In the genomic region with DNA sequence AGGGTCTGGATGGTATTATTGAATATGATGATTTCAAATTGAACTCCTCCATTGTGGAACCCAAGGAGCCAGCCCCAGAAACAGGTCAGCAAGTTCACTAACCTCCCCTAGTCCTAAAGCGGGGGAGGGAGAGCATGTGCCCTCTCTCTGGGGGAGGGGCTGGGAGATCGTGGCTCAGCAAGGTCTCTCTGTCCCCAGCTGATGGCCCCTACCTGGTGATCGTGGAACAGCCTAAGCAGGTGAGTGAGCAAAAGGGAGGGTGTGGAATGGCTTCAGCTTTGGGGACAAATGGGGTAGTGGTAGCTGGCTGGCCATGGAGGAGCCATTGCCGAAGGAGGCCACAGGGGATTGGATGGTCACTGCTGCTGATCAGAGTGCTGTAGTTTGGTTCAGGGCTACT, we compare ENCODE assay signal across 8 cellular contexts. TPM values are rescaled to one million over a fixed set of nuclear protein-coding genes. Genes with fewer than 3 reads are reported as not detected.
DNase-seq lines count a peak whose midpoint lies in the region; ATAC-seq and TF ChIP-seq lines count a peak whose summit lies in the region.

No MANE protein-coding gene starts in this region.

- H3K4me3 ChIP-seq in mononuclear cell (ENCODE audit: low read length) (peak overlapping the region; percentile 88), aorta (ENCODE audit: low read length in 2 of 2) (peak overlapping the region; percentile 24 to 29)

- DNase-seq in Right ventricle myocardium superior (peak; percentile 26), left ventricle myocardium superior (no peak), MCF 10A (ENCODE audit: unreplicated experiment) (no peak), aorta (peak in 1 of 2 donors; percentile 51), AG20443 (ENCODE audit: low spot score) (no peak), left colon (no peak), NCI-H2196 treated with DMSO at 0.1 percent for 48 hours (lab: John Stamatoyannopoulos, UW; ENCODE audit: unreplicated experiment) (no peak)

- peaks cover 10% of the 10 kb centered on the region for H3K4me1 Mint-ChIP-seq in MCF 10A (ENCODE audit: insufficient read depth, unreplicated experiment)

- no peaks in the 10 kb centered on the region for H3K27me3 ChIP-seq in mononuclear cell (ENCODE audit: insufficient read depth, low read length)
- no peaks in the 10 kb centered on the region for H3K27me3 ChIP-seq in aorta (ENCODE audit: control insufficient read depth in 1 of 2, insufficient read depth in 2 of 2, low read length in 1 of 2)

- H3K27me3 Mint-ChIP-seq in MCF 10A (ENCODE audit: insufficient read depth, unreplicated experiment): no peaks in the 10 kb centered on the region

- no peaks in the 10 kb centered on the region for H3K36me3 ChIP-seq in aorta (ENCODE audit: control insufficient read depth in 1 of 2, insufficient read depth in 2 of 2, low read length in 1 of 2)

- BruUV-seq in MCF 10A (replicated peaks; lab: Mats Ljungman, UMichigan): no TSS peak

- peak overlapping the region; percentile 92 for H3K4me3 Mint-ChIP-seq in MCF 10A (ENCODE audit: unreplicated experiment)

- peaks cover 42% of the 10 kb centered on the region for H3K36me3 Mint-ChIP-seq in MCF 10A (ENCODE audit: insufficient read depth, unreplicated experiment)

- WGBS in aorta, 2 donors: 43 to 48% methylated on average over 4 of the region's 4 CpGs

- no peak for ATAC-seq in Right ventricle myocardium superior (ENCODE audit: poor library complexity)
- ATAC-seq in left ventricle myocardium superior: no peak
- ATAC-seq in aorta (ENCODE audit: low FRiP score): no peak
- no peak for ATAC-seq in left colon

- POLR2A ChIA-PET in MCF 10A (lab: Yijun Ruan, JAX): interaction anchor here (0.6 to 5.4 kb wide), 16 partner anchors 11 to 318 kb away, joined by 3 to 96 read pairs (median 7); partner anchors contain the start of genes ACTR1A, ARL3, CUEDC2 and FBXL15

- no peaks in the 10 kb centered on the region for H3K9me3 Mint-ChIP-seq in MCF 10A (ENCODE audit: unreplicated experiment)

- CTCF ChIA-PET in MCF 10A (lab: Yijun Ruan, JAX): interaction anchor here (0.7 to 10.5 kb wide), 3 partner anchors 27 to 163 kb away, joined by 3 to 137 read pairs (median 4); partner anchors contain the start of gene FBXL15

- H3K4me1 ChIP-seq in mononuclear cell (ENCODE audit: insufficient read depth, low read length) (peaks cover 49% of the 10 kb centered on the region), aorta (ENCODE audit: control insufficient read depth in 1 of 2, insufficient read depth in 2 of 2, low read length in 2 of 2) (no peaks in the 10 kb centered on the region)

- H3K9me3 ChIP-seq in mononuclear cell (ENCODE audit: low read depth, low read length): no peaks in the 10 kb centered on the region
- no peaks in the 10 kb centered on the region for H3K9me3 ChIP-seq in aorta (ENCODE audit: control insufficient read depth, low read length)

- TF ChIP-seq CTCF in MCF 10A (IDR thresholded peaks at IDR 0.05; ENCODE audit: unreplicated experiment): no peak

- H3K27ac Mint-ChIP-seq in MCF 10A (ENCODE audit: low read depth, unreplicated experiment): peak overlapping the region; percentile 99

- intact Hi-C loops in Right ventricle myocardium superior (cut with DNase I) (loop anchor here (5.0 to 10.0 kb wide), 2 partner anchors 79 to 169 kb away; partner anchors contain the start of gene ELOVL3), left ventricle myocardium superior (cut with micrococcal nuclease) (loop anchor here (10.0 kb wide), 1 partner anchor 189 kb away; no protein-coding TSS in a partner anchor), MCF 10A (cut with micrococcal nuclease) (no loop called here), aorta (cut with DNase I) (loop anchor here (5.0 to 10.0 kb wide), 3 partner anchors 81 to 241 kb away; partner anchors contain the start of genes ELOVL3 (in 1 of the 2) and NOLC1 (in 1 of the 2)), left colon (cut with DNase I, micrococcal nuclease) (no loop called here)

- peak overlapping the region in 1 of 2 donors; percentile 41 for H3K27ac ChIP-seq in aorta (ENCODE audit: low read depth in 1 of 2, low read length in 2 of 2)

RNA-seq across cellular contexts. Expression of gene NFKB2, which starts 0.7 kb away (rescaled TPM):
- total RNA-seq in Right ventricle myocardium superior (13.3 TPM), left ventricle myocardium superior (11.3 TPM), MCF 10A (2022) (60.9 and 76.2 TPM in 2 replicates), mononuclear cell (67.1 TPM), aorta (10 to 100 TPM; 48.4 to 63.3 TPM), left colon (10 to 100 TPM; 17.0 to 37.6 TPM)
- 10 to 100 TPM in 1 of 2 donors, 1 to 10 TPM in 1; 9.8 to 43.4 TPM for polyA plus RNA-seq in aorta

RNA-seq across cellular contexts. Expression of gene PSD, which starts 22.3 kb away (rescaled TPM):
- 0.89 TPM for total RNA-seq in Right ventricle myocardium superior
- 0.50 TPM for total RNA-seq in left ventricle myocardium superior
- total RNA-seq in MCF 10A (2022): 0.66 and 0.75 TPM in 2 replicates
- 4.1 TPM for total RNA-seq in mononuclear cell
- 1 to 10 TPM in 1 of 2 donors, under 1 TPM in 1; 0.16 to 1.4 TPM for total RNA-seq in aorta
- polyA plus RNA-seq in aorta: under 1 TPM; 0.25 to 0.33 TPM
- 10 to 100 TPM in 1 of 2 donors, 1 to 10 TPM in 1; 4.1 to 26.1 TPM for total RNA-seq in left colon

RNA-seq across cellular contexts. Expression of gene FBXL15, which starts 24.4 kb away (rescaled TPM):
- total RNA-seq in Right ventricle myocardium superior (9.4 TPM), left ventricle myocardium superior (9.1 TPM), MCF 10A (2022) (11.1 and 11.3 TPM in 2 replicates), mononuclear cell (4.7 TPM), aorta (10 to 100 TPM in 1 of 2 donors, 1 to 10 TPM in 1; 8.7 to 12.1 TPM), left colon (10 to 100 TPM; 22.5 to 27.8 TPM)
- 10 to 100 TPM in 1 of 2 donors, 1 to 10 TPM in 1; 7.0 to 30.5 TPM for polyA plus RNA-seq in aorta

RNA-seq across cellular contexts. Expression of gene CUEDC2, which starts 36.1 kb away (rescaled TPM):
- total RNA-seq in Right ventricle myocardium superior (73.8 TPM), left ventricle myocardium superior (78.3 TPM), MCF 10A (2022) (55.0 and 64.5 TPM in 2 replicates), mononuclear cell (16.0 TPM), aorta (10 to 100 TPM; 40.6 to 48.2 TPM), left colon (10 to 100 TPM; 25.4 to 27.8 TPM)
- 10 to 100 TPM; 55.3 to 80.2 TPM for polyA plus RNA-seq in aorta

RNA-seq across cellular contexts. Expression of gene C10orf95, which starts 55.1 kb away (rescaled TPM):
- total RNA-seq in Right ventricle myocardium superior: not detected
- total RNA-seq in left ventricle myocardium superior: not detected
- 0.49 and 0.63 TPM in 2 replicates for total RNA-seq in MCF 10A (2022)
- total RNA-seq in mononuclear cell: 0.10 TPM
- total RNA-seq in aorta: not detected
- under 1 TPM in 1 of 2 donors, not detected in 1; 0.36 TPM for polyA plus RNA-seq in aorta
- 1 to 10 TPM; 2.1 to 2.2 TPM for total RNA-seq in left colon

Comparison
In these comparisons a context has a peak if more than half of its experiments do, and no peak if none do; other contexts are left out.
1. intact Hi-C loops: an anchor here in Right ventricle myocardium superior (5.0 to 10.0 kb wide), left ventricle myocardium superior (10.0 kb wide) and aorta (5.0 to 10.0 kb wide); none called in MCF 10A and left colon.